In genomic region chr11:47061429-47062178, GRCh38 we compare ENCODE assay signal across 21 cellular contexts.
DNase-seq lines count a peak whose midpoint lies in the region; ATAC-seq, FAIRE-seq and TF ChIP-seq lines count a peak whose summit lies in the region.
"Had no signal": no experiment of that assay in that cellular context is flagged by ENCODE, and none has a peak within 500 bp of the region (broad histone marks: within the 10 kb centered on the region; RNA-seq: fewer than 3 reads in every experiment).

No MANE protein-coding gene starts in this region.

- peaks cover 3% of the 10 kb centered on the region for H3K9me3 Mint-ChIP-seq in astrocyte (ENCODE audit: unreplicated experiment)
- H3K9me3 Mint-ChIP-seq in nephron progenitor cell = peaks cover 5% of the 10 kb centered on the region
- peaks cover 0 to 10% (median 4%) of the 10 kb centered on the region in 9 donors for H3K9me3 Mint-ChIP-seq in naive thymus-derived CD8-positive, alpha-beta T cell
- H3K9me3 Mint-ChIP-seq: activated T-helper 2 cell treated with anti-CD3 and anti-CD28 coated beads, Interferon-gamma antibody, Interleukin-2, Interleukin-4, amounts not matched to agents 10 μg/mL and 5 μg/mL and 100 μg/mL, durations not matched to agents 14 hours and 24 hours and 36 hours; stimulated activated naive CD8-positive, alpha-beta T cell treated with anti-CD3 and anti-CD28 coated beads, Interleukin-15, Interleukin-2, amounts not matched to agents 100 ng/mL and 50 ng/mL, for 24 hours had no signal

- H2AFZ ChIP-seq in KMS-11 (ENCODE audit: low read depth) = no peak overlapping the region
- H2AFZ ChIP-seq in astrocyte (ENCODE audit: low read depth, low read length) = no peak overlapping the region
- H2AFZ ChIP-seq: hepatocyte, parathyroid adenoma had no signal

- H3K36me3 Mint-ChIP-seq in astrocyte (ENCODE audit: low read depth, unreplicated experiment) (peaks cover 5% of the 10 kb centered on the region), nephron progenitor cell (ENCODE audit: low read depth) (peaks cover 41% of the 10 kb centered on the region)
- peaks cover 13 to 27% (median 20%) of the 10 kb centered on the region in 3 donors for H3K36me3 Mint-ChIP-seq in naive thymus-derived CD8-positive, alpha-beta T cell

- peak overlapping the region; percentile 61 for H3K4me2 ChIP-seq in KMS-11
- H3K4me2 ChIP-seq in astrocyte (ENCODE audit: low read length) = no peak overlapping the region
- H3K4me2 ChIP-seq: hepatocyte had no signal

- peaks cover 18% of the 10 kb centered on the region for H3K4me1 Mint-ChIP-seq in astrocyte (ENCODE audit: low read depth, unreplicated experiment)
- H3K4me1 Mint-ChIP-seq in nephron progenitor cell = no peaks in the 10 kb centered on the region
- no peaks in the 10 kb centered on the region for H3K4me1 Mint-ChIP-seq in naive thymus-derived CD8-positive, alpha-beta T cell

- H3K9ac ChIP-seq in KMS-11 (no peak overlapping the region), astrocyte (ENCODE audit: low read length) (no peak overlapping the region)
- H3K9ac ChIP-seq: parathyroid adenoma had no signal

- H3K27me3 ChIP-seq in KMS-11 (ENCODE audit: insufficient read depth, low read depth) (no peaks in the 10 kb centered on the region), astrocyte (ENCODE audit: insufficient read depth, low read length) (no peaks in the 10 kb centered on the region)
- H3K27me3 ChIP-seq: foreskin keratinocyte, hepatocyte had no signal

- no peak for FAIRE-seq in astrocyte (lab: Jason Lieb, UNC)

- H3K9me3 ChIP-seq in astrocyte (ENCODE audit: insufficient read depth, low read depth, low read length) = no peaks in the 10 kb centered on the region

- no peaks in the 10 kb centered on the region; the same call in 1 of the 2 replicates for H3K36me3 ChIP-seq in KMS-11 (ENCODE audit: insufficient read depth)
- no peaks in the 10 kb centered on the region for H3K36me3 ChIP-seq in astrocyte (ENCODE audit: insufficient read depth, low read length)

- DNase-seq in DMS53 (lab: John Stamatoyannopoulos, UW) (peak; percentile 7), DMS53 treated with DMSO at 0.1 percent for 48 hours (lab: John Stamatoyannopoulos, UW; ENCODE audit: unreplicated experiment) (no peak), astrocyte (ENCODE audit: low read depth) (no peak), nephron progenitor cell (no peak), NCI-H1694 treated with DMSO at 0.1 percent for 48 hours (lab: John Stamatoyannopoulos, UW) (no peak), cerebellum (ENCODE audit: low spot score) (no peak)
- no peak for DNase-seq in naive thymus-derived CD8-positive, alpha-beta T cell
- DNase-seq: foreskin keratinocyte; mammary epithelial cell; naive thymus-derived CD4-positive, alpha-beta T cell; T-helper 9 cell; trophoblast cell had no signal

- H3K4me1 ChIP-seq in KMS-11 (ENCODE audit: low read depth, poor library complexity, severe bottlenecking) = peaks cover 42% of the 10 kb centered on the region
- H3K4me1 ChIP-seq in astrocyte (ENCODE audit: insufficient read depth, low read length) = peaks cover 3% of the 10 kb centered on the region
- H3K4me1 ChIP-seq: parathyroid adenoma had no signal

- no peaks in the 10 kb centered on the region for H3K27me3 Mint-ChIP-seq in astrocyte (ENCODE audit: low read depth, unreplicated experiment)
- no peaks in the 10 kb centered on the region for H3K27me3 Mint-ChIP-seq in nephron progenitor cell (ENCODE audit: low read depth, poor library complexity)
- H3K27me3 Mint-ChIP-seq in naive thymus-derived CD8-positive, alpha-beta T cell = no peaks in the 10 kb centered on the region
- H3K27me3 Mint-ChIP-seq: naive thymus-derived CD4-positive, alpha-beta T cell; stimulated activated naive CD8-positive, alpha-beta T cell treated with anti-CD3 and anti-CD28 coated beads, Interleukin-15, Interleukin-2, amounts not matched to agents 100 ng/mL and 50 ng/mL, for 24 hours had no signal

- H3K4me3 Mint-ChIP-seq in astrocyte (ENCODE audit: unreplicated experiment) (peak overlapping the region; percentile 21), nephron progenitor cell (no peak overlapping the region)
- H3K4me3 Mint-ChIP-seq in naive thymus-derived CD8-positive, alpha-beta T cell = no peak overlapping the region
- H3K4me3 Mint-ChIP-seq: naive thymus-derived CD4-positive, alpha-beta T cell; stimulated activated naive CD8-positive, alpha-beta T cell treated with anti-CD3 and anti-CD28 coated beads, Interleukin-15, Interleukin-2, amounts not matched to agents 100 ng/mL and 50 ng/mL, for 24 hours had no signal

- no peak for ATAC-seq in naive thymus-derived CD8-positive, alpha-beta T cell
- ATAC-seq: activated CD4-positive, CD25-positive, alpha-beta regulatory T cell treated with anti-CD3 and anti-CD28 coated beads, Interleukin-2, amount 50 U/mL, for 24 hours; foreskin keratinocyte; naive thymus-derived CD4-positive, alpha-beta T cell had no signal

- H3K79me2 ChIP-seq in KMS-11 (ENCODE audit: insufficient read depth, low read depth) (no peaks in the 10 kb centered on the region), astrocyte (ENCODE audit: insufficient read depth, low read length) (no peaks in the 10 kb centered on the region)
- H3K79me2 ChIP-seq: hepatocyte, parathyroid adenoma had no signal

- H3K4me3 ChIP-seq in KMS-11 (IDR thresholded peaks at IDR 0.05; ENCODE audit: insufficient read depth, low read depth, low read length) (no peak overlapping the region), astrocyte (ENCODE audit: insufficient read depth, low read depth, low read length) (no peak overlapping the region)
- H3K4me3 ChIP-seq: hepatocyte, SK-N-MC had no signal

- H4K20me1 ChIP-seq in KMS-11 (ENCODE audit: insufficient read depth) (no peaks in the 10 kb centered on the region), astrocyte (ENCODE audit: insufficient read depth, low read length) (peaks cover 3% of the 10 kb centered on the region)

- TF ChIP-seq CTCF in KMS-11 (conservative IDR thresholded peaks at IDR 0.05; ENCODE audit: low read depth, low read length) (no peak), astrocyte (IDR thresholded peaks at IDR 0.05; ENCODE audit: insufficient read depth, low read depth, low read length) (no peak), nephron progenitor cell (IDR thresholded peaks at IDR 0.05) (no peak)

- H3K27ac Mint-ChIP-seq in astrocyte (ENCODE audit: unreplicated experiment) (peak overlapping the region; percentile 93), nephron progenitor cell (peak overlapping the region; percentile 66)
- H3K27ac Mint-ChIP-seq in naive thymus-derived CD8-positive, alpha-beta T cell = peak overlapping the region in 1 of 10 donors; percentile 55
- H3K27ac Mint-ChIP-seq: activated T-helper 2 cell treated with anti-CD3 and anti-CD28 coated beads, Interferon-gamma antibody, Interleukin-2, Interleukin-4, amounts not matched to agents 10 μg/mL and 5 μg/mL and 100 μg/mL, durations not matched to agents 14 hours and 24 hours and 36 hours had no signal

- POLR2A ChIA-PET in naive thymus-derived CD8-positive, alpha-beta T cell (lab: Charles Lee) = no interaction called here

- H3K27ac ChIP-seq in KMS-11 = no peak overlapping the region
- H3K27ac ChIP-seq in astrocyte (ENCODE audit: low read depth, low read length) = no peak overlapping the region
- H3K27ac ChIP-seq: 22Rv1, epithelial cell of prostate, foreskin keratinocyte, hepatocyte, parathyroid adenoma, SK-N-MC had no signal
